15 cellular contexts compared by ENCODE assay signal in the genomic region with DNA sequence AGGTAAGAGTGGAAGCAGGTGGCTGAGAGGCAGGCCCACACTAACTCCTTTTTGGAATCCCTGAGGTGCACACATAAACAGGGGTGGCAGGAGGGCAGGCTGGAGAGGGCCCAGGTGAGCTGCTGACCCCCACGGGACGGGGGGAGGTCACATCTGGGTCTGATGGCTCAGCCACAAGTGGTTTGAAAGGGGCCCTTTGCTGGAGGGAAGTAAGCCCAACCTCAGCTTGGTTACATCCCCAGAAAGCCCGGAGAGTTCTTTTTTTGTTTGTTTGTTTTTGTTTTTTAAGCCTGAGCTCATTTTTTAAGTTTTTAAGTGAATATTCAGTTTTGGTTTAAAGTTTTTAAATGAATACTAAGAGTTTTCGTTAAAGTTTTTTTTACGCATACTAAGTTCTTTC.
A peak's percentile ranks its signal among the peaks of the same experiment; 100 is the strongest.
DNase-seq lines count a peak whose midpoint lies in the region; ATAC-seq and TF ChIP-seq lines count a peak whose summit lies in the region.
"Had no signal": no experiment of that assay in that cellular context is flagged by ENCODE, and none has a peak within 500 bp of the region (broad histone marks: within the 10 kb centered on the region; RNA-seq: fewer than 3 reads in every experiment).

No MANE protein-coding gene starts in this region.

- no peaks in the 10 kb centered on the region for H3K9me3 Mint-ChIP-seq in CD8-positive, alpha-beta memory T cell
- H3K9me3 Mint-ChIP-seq in nephron: peaks cover 1% of the 10 kb centered on the region
- H3K9me3 Mint-ChIP-seq in activated T-cell treated with anti-CD3 and anti-CD28 coated beads, Interleukin-2, amount 50 U/mL, for 72 hours: no peaks in the 10 kb centered on the region

- H3K4me1 Mint-ChIP-seq in CD8-positive, alpha-beta memory T cell: peaks cover 13 to 17% (median 14%) of the 10 kb centered on the region in 3 donors
- H3K4me1 Mint-ChIP-seq in nephron: peaks cover 26% of the 10 kb centered on the region
- peaks cover 32% of the 10 kb centered on the region for H3K4me1 Mint-ChIP-seq in activated T-cell treated with anti-CD3 and anti-CD28 coated beads, Interleukin-2, amount 50 U/mL, for 72 hours (ENCODE audit: low read depth)

- WGBS in upper lobe of left lung, 2 donors: 68 to 79% methylated on average over 5 of the region's 5 CpGs

- peaks cover 9% of the 10 kb centered on the region for H3K4me1 ChIP-seq in CD8-positive, alpha-beta memory T cell (ENCODE audit: insufficient read depth, low read length)
- peaks cover 19 to 30% of the 10 kb centered on the region in 2 experiments for H3K4me1 ChIP-seq in HCT116 (ENCODE audit: control insufficient read depth in 1 of 2, insufficient read depth in 2 of 2, low read length in 2 of 2)
- peaks cover 63% of the 10 kb centered on the region for H3K4me1 ChIP-seq in OCI-LY3 (ENCODE audit: low read length)
- peaks cover 10 to 20% (median 15%) of the 10 kb centered on the region in 4 donors for H3K4me1 ChIP-seq in upper lobe of left lung

- ATAC-seq in HCT116 (no peak), upper lobe of left lung (ENCODE audit: low FRiP score in 2 of 2) (no peak)
- no peak for ATAC-seq in activated T-cell treated with anti-CD3 and anti-CD28 coated beads, Interleukin-2, amount 50 U/mL, for 72 hours (replicated peaks in 1 of 2)

- no peaks in the 10 kb centered on the region for H3K36me3 ChIP-seq in CD8-positive, alpha-beta memory T cell (ENCODE audit: insufficient read depth, low read length)
- no peaks in the 10 kb centered on the region for H3K36me3 ChIP-seq in HCT116 (ENCODE audit: control insufficient read depth in 1 of 2, insufficient read depth in 2 of 2, low read length in 2 of 2)
- no peaks in the 10 kb centered on the region for H3K36me3 ChIP-seq in OCI-LY3 (replicated peaks; ENCODE audit: low read depth, low read length)
- H3K36me3 ChIP-seq in upper lobe of left lung: no peaks in the 10 kb centered on the region

- H3K27me3 Mint-ChIP-seq in CD8-positive, alpha-beta memory T cell: peaks cover 8% of the 10 kb centered on the region in 2 donors
- H3K27me3 Mint-ChIP-seq in nephron (ENCODE audit: low read depth): peaks cover 8% of the 10 kb centered on the region
- H3K27me3 Mint-ChIP-seq in activated T-cell treated with anti-CD3 and anti-CD28 coated beads, Interleukin-2, amount 50 U/mL, for 72 hours (ENCODE audit: low read depth): no peaks in the 10 kb centered on the region

- H3K4me2 ChIP-seq in HCT116 (ENCODE audit: low read length): peak overlapping the region; percentile 94
- H3K4me2 ChIP-seq in OCI-LY3 (ENCODE audit: low read length): peak overlapping the region; percentile 79

- TF ChIP-seq POLR2A in HCT116 (IDR thresholded peaks at IDR 0.05; ENCODE audit: borderline replicate concordance, extremely low read depth, insufficient read depth, insufficient read length) (no peak), upper lobe of left lung (IDR thresholded peaks at IDR 0.05) (no peak)

- no peak for TF ChIP-seq RAD21 in HCT116 (IDR thresholded peaks at IDR 0.05; ENCODE audit: low read depth)

- DNase-seq in CD8-positive, alpha-beta memory T cell: no peak
- no peak for DNase-seq in HCT116 (ENCODE audit: low read depth, low spot score)
- no peak for DNase-seq in activated T-cell treated with anti-CD3 and anti-CD28 coated beads, Interleukin-2, amount 50 U/mL, for 72 hours
- DNase-seq in NK-92 (lab: John Stamatoyannopoulos, UW; ENCODE audit: unreplicated experiment): no peak
- DNase-seq in upper lobe of left lung: no peak
- DNase-seq: activated CD8-positive, alpha-beta memory T cell treated with anti-CD3 and anti-CD28 coated beads for 24 hours; aorta; DMS 273 treated with DMSO at 0.1 percent for 48 hours; hypothalamus; NCI-H1694 treated with DMSO at 0.1 percent for 48 hours; NCI-H446; stimulated activated CD4-positive, alpha-beta T cell treated with anti-CD3 and anti-CD28 coated beads, Interleukin-2, amount 100 ng/mL, for 48 hours; SW 1271 had no signal

- no peak overlapping the region for H3K4me3 ChIP-seq in CD8-positive, alpha-beta memory T cell (ENCODE audit: low read length)
- H3K4me3 ChIP-seq in HCT116 (replicated peaks in 1 of 2; ENCODE audit: low read depth in 1 of 2, low read length in 2 of 2) (no peak overlapping the region), OCI-LY3 (ENCODE audit: low read length) (peak overlapping the region; percentile 84; the same call in 1 of the 2 replicates), upper lobe of left lung (no peak overlapping the region)

- no TSS peak for BruUV-seq in HCT116 (replicated peaks; lab: Mats Ljungman, UMichigan)

- no peak overlapping the region for H3K27ac Mint-ChIP-seq in CD8-positive, alpha-beta memory T cell
- H3K27ac Mint-ChIP-seq in nephron: peak overlapping the region in 1 of 3 experiments; percentile 69
- H3K27ac Mint-ChIP-seq in activated T-cell treated with anti-CD3 and anti-CD28 coated beads, Interleukin-2, amount 50 U/mL, for 72 hours: no peak overlapping the region

- no peaks in the 10 kb centered on the region for H3K9me2 ChIP-seq in HCT116 (ENCODE audit: insufficient read depth)

- POLR2A ChIA-PET in CD8-positive, alpha-beta memory T cell (lab: Charles Lee): interaction anchor here (0.5 to 1.2 kb wide), 3 partner anchors 46 to 77 kb away, joined by 3 to 5 read pairs (median 3); no protein-coding TSS in a partner anchor
- POLR2A ChIA-PET in HCT116 (lab: Charles Lee): interaction anchor here (0.6 to 1.7 kb wide), 3 partner anchors 9 to 70 kb away, joined by 3 to 5 read pairs (median 3); no protein-coding TSS in a partner anchor

- peak overlapping the region in 4 of 7 donors; percentile 23 to 45 (median 32) for H3K4me3 Mint-ChIP-seq in CD8-positive, alpha-beta memory T cell
- peak overlapping the region in 2 of 3 experiments; percentile 85 to 89 for H3K4me3 Mint-ChIP-seq in nephron
- H3K4me3 Mint-ChIP-seq in activated T-cell treated with anti-CD3 and anti-CD28 coated beads, Interleukin-2, amount 50 U/mL, for 72 hours: no peak overlapping the region

- H3K27me3 ChIP-seq in CD8-positive, alpha-beta memory T cell (ENCODE audit: insufficient read depth, low read length, poor library complexity, severe bottlenecking): no peaks in the 10 kb centered on the region
- H3K27me3 ChIP-seq in HCT116 (ENCODE audit: insufficient read depth, low read length) (no peaks in the 10 kb centered on the region), OCI-LY3 (ENCODE audit: low read depth, low read length) (no peaks in the 10 kb centered on the region), upper lobe of left lung (no peaks in the 10 kb centered on the region)

- intact Hi-C loops in HCT116 (cut with micrococcal nuclease): no loop called here

- H4K20me1 ChIP-seq in HCT116 (ENCODE audit: insufficient read depth): no peaks in the 10 kb centered on the region
- H4K20me1 ChIP-seq in OCI-LY3 (ENCODE audit: insufficient read depth, low read length): no peaks in the 10 kb centered on the region

- TF ChIP-seq CTCF in HCT116 (IDR thresholded peaks at IDR 0.05 in 2 of 3, conservative IDR thresholded peaks at IDR 0.05 in 1 of 3; ENCODE audit: borderline replicate concordance in 1 of 3, insufficient read depth in 1 of 3, low read depth in 2 of 3, low read length in 2 of 3): no peak
- TF ChIP-seq CTCF in OCI-LY3 (IDR thresholded peaks at IDR 0.05; ENCODE audit: low read depth, low read length): no peak
- TF ChIP-seq CTCF in nephron (IDR thresholded peaks at IDR 0.05; ENCODE audit: unreplicated experiment in 3 of 3): no peak
- no peak for TF ChIP-seq CTCF in upper lobe of left lung (IDR thresholded peaks at IDR 0.05)

- H3K9me3 ChIP-seq in CD8-positive, alpha-beta memory T cell (ENCODE audit: low read length): no peaks in the 10 kb centered on the region
- H3K9me3 ChIP-seq in HCT116 (ENCODE audit: control insufficient read depth in 1 of 2, insufficient read depth in 1 of 2, low read depth in 1 of 2, low read length in 2 of 2) (no peaks in the 10 kb centered on the region), OCI-LY3 (ENCODE audit: insufficient read depth, low read length) (peaks cover 5% of the 10 kb centered on the region; the same call in 1 of the 2 replicates), upper lobe of left lung (no peaks in the 10 kb centered on the region)

- peak overlapping the region; percentile 77 for H2AFZ ChIP-seq in HCT116 (ENCODE audit: low read depth, low read length, poor library complexity, severe bottlenecking)
- peak overlapping the region; percentile 71; the same call in 1 of the 2 replicates for H2AFZ ChIP-seq in OCI-LY3 (ENCODE audit: low read depth, low read length)

- RAD21 ChIA-PET in HCT116 (lab: Charles Lee; ENCODE audit: low non-redundant PET in 1 of 2, low total read pairs in 2 of 2, uncharacterized antibody in 2 of 2, unreplicated experiment in 2 of 2): interaction anchor here (0.6 to 0.7 kb wide), 2 partner anchors 68 to 72 kb away, joined by 3 to 4 read pairs; no protein-coding TSS in a partner anchor

- CTCF ChIA-PET in CD8-positive, alpha-beta memory T cell (lab: Charles Lee): interaction anchor here (1.1 to 3.7 kb wide), 8 partner anchors 9 to 104 kb away, joined by 3 to 33 read pairs (median 8); partner anchors contain the start of gene CUX1
- CTCF ChIA-PET in HCT116 (lab: Charles Lee): interaction anchor here (1.2 to 2.6 kb wide), 4 partner anchors 15 to 142 kb away, joined by 4 to 7 read pairs (median 6); partner anchors contain the start of gene CUX1

- H3K79me2 ChIP-seq in HCT116 (ENCODE audit: insufficient read depth, low read length): no peaks in the 10 kb centered on the region
- H3K79me2 ChIP-seq in OCI-LY3 (ENCODE audit: low read length): no peaks in the 10 kb centered on the region

- H3K27ac ChIP-seq in CD8-positive, alpha-beta memory T cell (ENCODE audit: low read depth, low read length): no peak overlapping the region
- H3K27ac ChIP-seq in HCT116 (ENCODE audit: low read depth, low read length) (peak overlapping the region; percentile 57; the same call in 1 of the 2 replicates), OCI-LY3 (ENCODE audit: low read length) (peak overlapping the region; percentile 63), upper lobe of left lung (no peak overlapping the region)

- no peak for TF ChIP-seq EP300 in upper lobe of left lung (IDR thresholded peaks at IDR 0.05)

- peak overlapping the region; percentile 61 for H3K9ac ChIP-seq in HCT116 (ENCODE audit: low read length)
- peak overlapping the region; percentile 65; the same call in 1 of the 2 replicates for H3K9ac ChIP-seq in OCI-LY3 (ENCODE audit: low read length)

- H3K36me3 Mint-ChIP-seq in CD8-positive, alpha-beta memory T cell: no peaks in the 10 kb centered on the region
- H3K36me3 Mint-ChIP-seq in nephron (ENCODE audit: low read depth): no peaks in the 10 kb centered on the region
- no peaks in the 10 kb centered on the region for H3K36me3 Mint-ChIP-seq in activated T-cell treated with anti-CD3 and anti-CD28 coated beads, Interleukin-2, amount 50 U/mL, for 72 hours (ENCODE audit: insufficient read depth in 2 of 2)

TF ChIP-seq in HCT116, 20 proteins besides CTCF, POLR2A, EP300 and RAD21 (continues in another document):
- no peak for TF ChIP-seq ZFX (IDR thresholded peaks at IDR 0.05)
- TF ChIP-seq SP1 (IDR thresholded peaks at IDR 0.05; ENCODE audit: low read depth): no peak
- TF ChIP-seq FOSL1 (IDR thresholded peaks at IDR 0.05; ENCODE audit: low read depth): no peak
- no peak for TF ChIP-seq SIN3A (IDR thresholded peaks at IDR 0.05; ENCODE audit: low read depth)
- TF ChIP-seq SRF (IDR thresholded peaks at IDR 0.05; ENCODE audit: low read depth): no peak
- no peak for TF ChIP-seq EZH2phosphoT487 (IDR thresholded peaks at IDR 0.05; ENCODE audit: borderline replicate concordance)
- no peak for TF ChIP-seq EGR1 (IDR thresholded peaks at IDR 0.05; ENCODE audit: low read depth)

Comparison
In these comparisons a context has a peak if more than half of its experiments do, and no peak if none do; other contexts are left out.
1. H3K27ac ChIP-seq: peak in HCT116 (single experiment) and OCI-LY3 (single experiment); none in CD8-positive, alpha-beta memory T cell (single experiment) and upper lobe of left lung (0 of 4).
2. H3K4me3 Mint-ChIP-seq: peak in CD8-positive, alpha-beta memory T cell (4 of 7) and nephron (2 of 3); none in activated T-cell treated with anti-CD3 and anti-CD28 coated beads, Interleukin-2, amount 50 U/mL, for 72 hours (0 of 2).